Comparison of ENCODE assay signal across 1 cellular context in genomic region chr20:44406572-44407100, GRCh38.
TF ChIP-seq lines count a peak whose summit lies in the region.

No MANE protein-coding gene starts in this region.

TF ChIP-seq in liver, 16 proteins besides CTCF, POLR2A, EP300 and RAD21 (continued from another document):
- TF ChIP-seq REST (IDR thresholded peaks at IDR 0.05): no peak
- TF ChIP-seq HNF4G (IDR thresholded peaks at IDR 0.05): no peak
- TF ChIP-seq YY1 (IDR thresholded peaks at IDR 0.05): no peak
- TF ChIP-seq SP1 (IDR thresholded peaks at IDR 0.05): no peak
- TF ChIP-seq MAX (IDR thresholded peaks at IDR 0.05): no peak
- TF ChIP-seq TAF1 (conservative IDR thresholded peaks at IDR 0.05): no peak
- no peak for TF ChIP-seq ZBTB33 (IDR thresholded peaks at IDR 0.05)
- no peak for TF ChIP-seq ATF3 (IDR thresholded peaks at IDR 0.05)
- no peak for TF ChIP-seq GABPA (IDR thresholded peaks at IDR 0.05 in 1 of 2, conservative IDR thresholded peaks at IDR 0.05 in 1 of 2)
- TF ChIP-seq NR2F2 (IDR thresholded peaks at IDR 0.05): no peak
- no peak for TF ChIP-seq JUND (IDR thresholded peaks at IDR 0.05)
- no peak for TF ChIP-seq FOXA2 (IDR thresholded peaks at IDR 0.05)
- no peak for TF ChIP-seq HNF4A (conservative IDR thresholded peaks at IDR 0.05)
- TF ChIP-seq EGR1 (IDR thresholded peaks at IDR 0.05; ENCODE audit: low read depth in 2 of 2): no peak
- TF ChIP-seq FOXA1 (IDR thresholded peaks at IDR 0.05): no peak
